In the genomic region with DNA sequence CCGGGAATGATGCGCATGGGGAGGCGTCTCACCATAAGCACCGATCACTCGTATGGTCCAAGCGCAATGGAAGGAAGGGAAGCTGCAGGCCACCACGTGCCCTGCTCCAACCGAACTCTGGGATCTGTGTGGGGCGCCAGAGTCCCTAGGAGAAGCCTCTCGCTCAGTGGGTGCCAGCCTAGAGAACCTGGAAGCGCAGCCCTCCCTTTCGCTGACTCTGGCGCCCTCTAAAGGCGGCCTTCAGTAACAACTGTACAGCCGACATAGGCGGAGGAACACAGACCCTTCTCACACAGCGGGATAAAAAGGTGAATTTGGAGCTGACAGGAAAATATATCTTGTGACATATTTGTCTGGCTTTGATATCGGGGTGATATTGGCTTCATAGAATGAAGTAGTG, we compare ENCODE assay signal across 8 cellular contexts.
A peak's percentile ranks its signal among the peaks of the same experiment; 100 is the strongest.
DNase-seq lines count a peak whose midpoint lies in the region; ATAC-seq and TF ChIP-seq lines count a peak whose summit lies in the region.

No MANE protein-coding gene starts in this region.

- H3K27me3 ChIP-seq in hepatocyte: no peaks in the 10 kb centered on the region

- no peaks in the 10 kb centered on the region for H3K9me3 ChIP-seq in hepatocyte (ENCODE audit: low read depth)

- DNase-seq in Daoy (ENCODE audit: low read depth) (peak; percentile 66), HK-2 (ENCODE audit: unreplicated experiment) (peak; percentile 57), RWPE1 (ENCODE audit: low spot score) (peak; percentile 0), hepatocyte (ENCODE audit: low spot score) (peak; percentile 56), hepatic stellate cell (ENCODE audit: low spot score) (no peak)
- peak in 3 of 4 experiments; percentile 4 to 19 (median 5) for DNase-seq in activated naive CD4-positive, alpha-beta T cell (lab: John Stamatoyannopoulos, UW)
- DNase-seq in stimulated activated CD4-positive, alpha-beta T cell treated with anti-CD3 and anti-CD28 coated beads, Interleukin-4, amount 100 ng/mL, for 48 hours (ENCODE audit: low read depth in 2 of 2): peak; percentile 35 to 38

- POLR2A ChIA-PET in RWPE1 (lab: Yijun Ruan, JAX; ENCODE audit: low non-redundant PET): no interaction called here

- no peaks in the 10 kb centered on the region for H3K36me3 ChIP-seq in hepatocyte (replicated peaks; ENCODE audit: insufficient read depth, low read depth)

- TF ChIP-seq CTCF in RWPE1 (conservative IDR thresholded peaks at IDR 0.05; ENCODE audit: low read depth) (peak; percentile 36), hepatocyte (IDR thresholded peaks at IDR 0.05; ENCODE audit: poor library complexity) (peak; percentile 38)

- H3K4me3 ChIP-seq in hepatocyte: no peak overlapping the region

- no peaks in the 10 kb centered on the region for H4K20me1 ChIP-seq in hepatocyte (ENCODE audit: insufficient read depth, poor library complexity, severe bottlenecking)

- CTCF ChIA-PET in RWPE1 (lab: Yijun Ruan, JAX): interaction anchor here (0.7 kb wide), 2 partner anchors 52 to 72 kb away, joined by 3 read pairs; no protein-coding TSS in a partner anchor

- H3K27ac ChIP-seq in RWPE1: no peak overlapping the region
- no peak overlapping the region for H3K27ac ChIP-seq in hepatocyte

- no peaks in the 10 kb centered on the region for H3K4me1 ChIP-seq in hepatocyte (ENCODE audit: insufficient read depth)

- H3K79me2 ChIP-seq in hepatocyte: no peaks in the 10 kb centered on the region

- 70% methylated on average over 18 of the region's 18 CpGs for WGBS in hepatocyte (ENCODE audit: low lambda C conversion rate, missing lambda C conversion rate)

- H3K9me2 ChIP-seq in hepatocyte (replicated peaks; ENCODE audit: insufficient read depth): no peaks in the 10 kb centered on the region

- H3K4me2 ChIP-seq in hepatocyte: no peak overlapping the region

- no peak for ATAC-seq in HG02571 (IDR thresholded peaks at IDR 0.05; ENCODE audit: unreplicated experiment)

- no peak overlapping the region for H2AFZ ChIP-seq in hepatocyte
